Comparison of ENCODE assay signal across 32 cellular contexts in the genomic region with DNA sequence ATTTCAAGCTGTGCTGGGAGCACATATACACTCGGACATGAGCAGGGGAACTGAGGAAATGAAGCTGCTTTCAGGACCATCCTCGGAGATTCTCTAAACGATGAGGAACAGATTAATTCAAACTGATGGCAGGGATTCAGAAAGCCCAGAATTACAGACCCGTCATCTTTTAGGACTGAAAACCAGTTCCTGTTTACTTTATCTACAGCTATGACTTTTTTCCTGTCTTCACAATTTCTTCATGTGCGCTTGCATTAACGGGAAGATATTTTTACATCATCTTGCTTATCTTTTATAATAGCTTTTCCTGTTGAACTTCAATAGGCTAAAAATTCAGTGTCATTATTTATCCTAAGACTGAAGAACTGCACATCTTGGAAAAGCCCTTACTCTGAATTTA. TPM values are rescaled to one million over a fixed set of nuclear protein-coding genes. Genes with fewer than 3 reads are reported as not detected.
DNase-seq lines count a peak whose midpoint lies in the region; ATAC-seq and TF ChIP-seq lines count a peak whose summit lies in the region.
"Had no signal": no experiment of that assay in that cellular context is flagged by ENCODE, and none has a peak within 500 bp of the region (broad histone marks: within the 10 kb centered on the region; RNA-seq: fewer than 3 reads in every experiment).

No MANE protein-coding gene starts in this region.

- no peaks in the 10 kb centered on the region for H3K36me3 ChIP-seq in OCI-LY1 (ENCODE audit: insufficient read depth, low read length)
- no peaks in the 10 kb centered on the region for H3K36me3 ChIP-seq in mesenchymal stem cell (ENCODE audit: control insufficient read depth in 1 of 2, insufficient read depth in 2 of 2, low read depth in 1 of 2, low read length in 2 of 2)
- H3K36me3 ChIP-seq: heart left ventricle, WERI-Rb-1 had no signal

- peak overlapping the region in 1 of 2 experiments; percentile 5 for H3K18ac ChIP-seq in mesenchymal stem cell (ENCODE audit: low read depth in 1 of 2, low read length in 2 of 2)

- no peak overlapping the region for H2BK5ac ChIP-seq in mesenchymal stem cell (ENCODE audit: low read depth, low read length, poor library complexity, severe bottlenecking)

- H4K91ac ChIP-seq in mesenchymal stem cell (ENCODE audit: low read length) = no peak overlapping the region

- peak overlapping the region; percentile 50; the same call in 1 of the 2 replicates for H2AFZ ChIP-seq in OCI-LY1 (ENCODE audit: low read length)
- H2AFZ ChIP-seq in mesenchymal stem cell (ENCODE audit: low read depth, low read length) = peak overlapping the region; percentile 61

- no peak overlapping the region for H4K8ac ChIP-seq in mesenchymal stem cell (ENCODE audit: low read length)

- H3F3A ChIP-seq in OCI-LY1 (ENCODE audit: insufficient read depth, low read length) = no peaks in the 10 kb centered on the region

- H3K79me1 ChIP-seq in mesenchymal stem cell (replicated peaks; ENCODE audit: low read length, poor library complexity, severe bottlenecking) = no peaks in the 10 kb centered on the region

- H3K4me3 ChIP-seq in OCI-LY1 (ENCODE audit: low read depth, low read length, poor library complexity, severe bottlenecking) (no peak overlapping the region), mesenchymal stem cell (ENCODE audit: insufficient read depth in 1 of 2, low read depth in 1 of 2, low read length in 2 of 2) (no peak overlapping the region)
- H3K4me3 ChIP-seq: GM12878, heart left ventricle, psoas muscle, SK-N-MC had no signal

- no peak overlapping the region for H3K23ac ChIP-seq in mesenchymal stem cell (ENCODE audit: low read length in 2 of 2)

- H3K27me3 ChIP-seq in OCI-LY1 (ENCODE audit: insufficient read depth, low read length) (no peaks in the 10 kb centered on the region), mesenchymal stem cell (ENCODE audit: control insufficient read depth in 1 of 2, insufficient read depth in 1 of 2, low read length in 2 of 2) (peaks cover 10 to 11% of the 10 kb centered on the region in 2 experiments)

- no peak overlapping the region for H2BK12ac ChIP-seq in mesenchymal stem cell (ENCODE audit: low read length in 2 of 2)

- no peak overlapping the region for H3K4ac ChIP-seq in mesenchymal stem cell (ENCODE audit: low read depth in 1 of 2, low read length in 2 of 2)

- H3K9ac ChIP-seq in OCI-LY1 (ENCODE audit: low read length) = no peak overlapping the region
- no peak overlapping the region for H3K9ac ChIP-seq in mesenchymal stem cell (ENCODE audit: low read length)

- H3K27ac ChIP-seq in OCI-LY1 (ENCODE audit: low read depth, low read length, poor library complexity, severe bottlenecking) (no peak overlapping the region), mesenchymal stem cell (ENCODE audit: low read length, poor library complexity, severe bottlenecking) (no peak overlapping the region)
- H3K27ac ChIP-seq: psoas muscle, SK-N-MC, WERI-Rb-1 had no signal

- H3K4me1 ChIP-seq in OCI-LY1 (ENCODE audit: insufficient read depth, low read length, severe bottlenecking) (peaks cover 47% of the 10 kb centered on the region), mesenchymal stem cell (ENCODE audit: control insufficient read depth, insufficient read depth, low read depth, low read length) (no peaks in the 10 kb centered on the region)

- TF ChIP-seq CTCF in OCI-LY1 (IDR thresholded peaks at IDR 0.05; ENCODE audit: low read length) = no peak

- no peaks in the 10 kb centered on the region for H3K79me2 ChIP-seq in OCI-LY1 (ENCODE audit: insufficient read depth, low read length)

- 32% methylated on average over 6 of the region's 6 CpGs for WGBS in mesenchymal stem cell

- H3K4me2 ChIP-seq in OCI-LY1 (ENCODE audit: low read length) (no peak overlapping the region), mesenchymal stem cell (ENCODE audit: low read length, poor library complexity, severe bottlenecking) (no peak overlapping the region)

- H2BK120ac ChIP-seq in mesenchymal stem cell (ENCODE audit: low read depth, low read length) = no peak overlapping the region

- ATAC-seq in GM21619 (IDR thresholded peaks at IDR 0.05; ENCODE audit: unreplicated experiment) = no peak
- no peak for ATAC-seq in esophagus mucosa
- ATAC-seq in HG03280 (IDR thresholded peaks at IDR 0.05; ENCODE audit: unreplicated experiment) = no peak
- ATAC-seq: GM12878, heart left ventricle, left cardiac atrium, psoas muscle had no signal

- no peak overlapping the region for H2AK5ac ChIP-seq in mesenchymal stem cell (ENCODE audit: low read length, severe bottlenecking)

- DNase-seq in EH (ENCODE audit: low read depth) = peak; percentile 73
- DNase-seq in dermis blood vessel endothelial cell = peak; percentile 17
- DNase-seq in mesenchymal stem cell = peak; percentile 65
- DNase-seq in KG1 (lab: John Stamatoyannopoulos, UW) = no peak
- DNase-seq: activated CD4-positive, alpha-beta T cell treated with anti-CD3 and anti-CD28 coated beads for 48 hours; activated CD8-positive, alpha-beta memory T cell treated with anti-CD3 and anti-CD28 coated beads for 24 hours; activated effector memory CD4-positive, alpha-beta T cell treated with Interleukin-2 at 50 U/mL for 16 hours; aorta; Calu3; DND-41; GOT3; heart left ventricle; left cardiac atrium; NCI-H1092 treated with DMSO at 0.1 percent for 48 hours; NCI-H187 treated with DMSO at 0.1 percent for 48 hours; NCI-H526; psoas muscle; stimulated activated CD4-positive, alpha-beta T cell treated with anti-CD3 and anti-CD28 coated beads, Interleukin-15, amount 100 ng/mL, for 24 hours; stimulated activated naive CD4-positive, alpha-beta T cell; T-helper 2 cell; WERI-Rb-1 had no signal

- H3K9me3 ChIP-seq in OCI-LY1 (ENCODE audit: low read length) (no peaks in the 10 kb centered on the region), mesenchymal stem cell (ENCODE audit: control insufficient read depth, low read length) (no peaks in the 10 kb centered on the region)
- H3K9me3 ChIP-seq: heart left ventricle, psoas muscle had no signal

- no peaks in the 10 kb centered on the region for H3K9me2 ChIP-seq in OCI-LY1 (ENCODE audit: low read depth, low read length)

- no peak overlapping the region for H2BK15ac ChIP-seq in mesenchymal stem cell (ENCODE audit: low read depth, poor library complexity, severe bottlenecking)

- no peak overlapping the region for H3K14ac ChIP-seq in mesenchymal stem cell (ENCODE audit: low read length in 2 of 2)

- no peaks in the 10 kb centered on the region for H4K20me1 ChIP-seq in OCI-LY1 (ENCODE audit: insufficient read depth, low read length)

RNA-seq across cellular contexts. Expression of gene ABHD12B, which starts 6.2 kb away (rescaled TPM):
- total RNA-seq in dermis blood vessel endothelial cell = not detected in 2 replicates
- not detected for polyA plus RNA-seq in mesenchymal stem cell (2013, experiment 1 of 2)
- polyA plus RNA-seq in mesenchymal stem cell (2013, experiment 2 of 2) = 0.08 TPM
- total RNA-seq in esophagus mucosa = 0.32 TPM
- total RNA-seq: aorta, Calu3, dermis microvascular lymphatic vessel endothelial cell, GM12878, M059J, psoas muscle, temporal lobe, ureter had no signal
- polyA plus RNA-seq: GM12878, heart left ventricle, IgD-negative memory B cell, psoas muscle had no signal

RNA-seq across cellular contexts. Expression of gene NIN, which starts 34.7 kb away (rescaled TPM):
- total RNA-seq in dermis blood vessel endothelial cell (45.6 and 49.1 TPM in 2 replicates), esophagus mucosa (31.9 TPM)
- polyA plus RNA-seq in mesenchymal stem cell (2013, experiment 1 of 2) = 18.3 TPM
- polyA plus RNA-seq in mesenchymal stem cell (2013, experiment 2 of 2) = 17.2 TPM
